Comparison of ENCODE assay signal across 25 cellular contexts in the genomic region with DNA sequence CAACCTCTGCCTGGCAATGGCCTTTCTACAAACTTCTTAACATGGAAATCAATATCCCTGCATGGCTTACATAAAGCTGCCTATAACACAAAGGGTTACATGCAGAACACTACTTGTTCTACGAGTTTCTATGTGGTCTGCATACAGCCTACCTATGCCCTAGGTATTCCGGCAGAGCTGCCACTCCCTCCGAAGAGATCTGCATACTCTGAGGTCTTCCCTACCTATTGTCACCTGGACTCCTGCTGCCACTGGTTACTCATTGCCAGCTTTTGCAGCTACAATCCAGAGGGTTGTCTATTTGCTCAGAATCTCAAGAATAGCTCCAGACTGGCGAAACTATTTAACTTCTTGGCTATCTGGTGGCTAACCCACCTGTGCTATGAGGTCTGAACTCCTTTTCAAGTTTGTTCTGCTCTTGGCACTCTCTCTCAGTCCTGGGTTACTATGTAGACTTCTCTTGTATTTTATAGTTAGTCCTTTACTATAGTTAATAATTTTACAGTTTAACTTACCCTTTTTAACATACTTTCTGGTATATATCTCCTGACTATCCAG.
DNase-seq lines count a peak whose midpoint lies in the region; ATAC-seq, FAIRE-seq and TF ChIP-seq lines count a peak whose summit lies in the region.
"Had no signal": no experiment of that assay in that cellular context is flagged by ENCODE, and none has a peak within 500 bp of the region (broad histone marks: within the 10 kb centered on the region; RNA-seq: fewer than 3 reads in every experiment).

No MANE protein-coding gene starts in this region.

- H3K36me3 ChIP-seq in colonic mucosa (no peaks in the 10 kb centered on the region), small intestine (ENCODE audit: control insufficient read depth in 2 of 2, insufficient read depth in 2 of 2, low read length in 2 of 2) (no peaks in the 10 kb centered on the region), prostate gland (no peaks in the 10 kb centered on the region)
- H3K36me3 ChIP-seq: ascending aorta, neural progenitor cell, sigmoid colon, stomach, tibial artery had no signal

- TF ChIP-seq POLR2A in prostate gland (IDR thresholded peaks at IDR 0.05) = no peak

- H3K27me3 ChIP-seq in colonic mucosa (no peaks in the 10 kb centered on the region), small intestine (ENCODE audit: control insufficient read depth in 2 of 2, insufficient read depth in 2 of 2, low read length in 2 of 2) (no peaks in the 10 kb centered on the region), prostate gland (replicated peaks; ENCODE audit: insufficient read depth) (no peaks in the 10 kb centered on the region)
- H3K27me3 ChIP-seq: ascending aorta, neural progenitor cell, sigmoid colon, stomach, tibial artery had no signal

- TF ChIP-seq CTCF in colonic mucosa (IDR thresholded peaks at IDR 0.05) = no peak
- TF ChIP-seq CTCF in prostate gland (IDR thresholded peaks at IDR 0.05) = no peak

- ATAC-seq in left colon (peak; percentile 99), sciatic nerve (no peak)
- ATAC-seq: activated CD8-positive, alpha-beta memory T cell treated with anti-CD3 and anti-CD28 coated beads, Interleukin-2, amount 10 ng/mL, durations not matched to agents 7 days and 5 days; activated T-helper 17 cell treated with anti-CD3 and anti-CD28 coated beads, Interleukin-2, amount 50 U/mL, for 72 hours had no signal

- DNase-seq in HT-29 (ENCODE audit: low spot score) = peak; percentile 38
- DNase-seq in colonic mucosa = peak; percentile 59
- DNase-seq in left colon = peak; percentile 58 to 72
- peak; percentile 1 for DNase-seq in small intestine
- no peak for DNase-seq in sciatic nerve (ENCODE audit: low spot score)
- DNase-seq in prostate gland (ENCODE audit: low spot score) = no peak
- no peak for DNase-seq in activated effector memory CD4-positive, alpha-beta T cell treated with Interleukin-2 at 50 U/mL for 16 hours
- no peak for DNase-seq in GF-D8 (lab: John Stamatoyannopoulos, UW)
- DNase-seq: activated CD4-positive, alpha-beta T cell treated with anti-CD3 and anti-CD28 coated beads, Interleukin-2, amount 50 U/mL, for 1 hour; activated CD8-positive, alpha-beta memory T cell treated with anti-CD3 and anti-CD28 coated beads, Interleukin-2, amount 10 ng/mL, durations not matched to agents 7 days and 5 days; central memory CD4-positive, alpha-beta T cell; dermis blood vessel endothelial cell; DMS 273 treated with DMSO at 0.1 percent for 48 hours; head of caudate nucleus; Karpas-422; Right ventricle myocardium superior; sigmoid colon; stomach; T-helper 9 cell; tibial artery had no signal

- H3K4me3 ChIP-seq in colonic mucosa (no peak overlapping the region), small intestine (ENCODE audit: low read depth in 1 of 2, low read length in 2 of 2) (no peak overlapping the region), prostate gland (no peak overlapping the region)
- H3K4me3 ChIP-seq: ascending aorta, neural progenitor cell, sigmoid colon, stomach, tibial artery had no signal

- no peak for FAIRE-seq in small intestine (lab: Jason Lieb, UNC)
- FAIRE-seq: GM18507, H54 had no signal

- H3K9me3 ChIP-seq in colonic mucosa = no peaks in the 10 kb centered on the region
- H3K9me3 ChIP-seq in small intestine (ENCODE audit: control insufficient read depth, low read depth) = no peaks in the 10 kb centered on the region
- no peaks in the 10 kb centered on the region for H3K9me3 ChIP-seq in prostate gland
- H3K9me3 ChIP-seq: ascending aorta, sigmoid colon, stomach, tibial artery had no signal

- 9 to 45% (median 32%) methylated on average over 4 of the region's 4 CpGs for WGBS in small intestine, 3 donors
- WGBS in prostate gland = 37% methylated on average over 4 of the region's 4 CpGs

- intact Hi-C loops in colonic mucosa (cut with DNase I) = loop anchor here (5.0 kb wide), 1 partner anchor 264 kb away; no protein-coding TSS in a partner anchor
- intact Hi-C loops in left colon (cut with DNase I, micrococcal nuclease) = no loop called here
- intact Hi-C loops in sciatic nerve (cut with DNase I) = no loop called here
- intact Hi-C loops in prostate gland (cut with DNase I) = no loop called here

- H3K9ac ChIP-seq in colonic mucosa (ENCODE audit: low read depth in 2 of 2, low read length in 2 of 2) = no peak overlapping the region
- H3K9ac ChIP-seq: neural progenitor cell had no signal

- no peaks in the 10 kb centered on the region for H3K4me1 ChIP-seq in colonic mucosa
- H3K4me1 ChIP-seq in small intestine (ENCODE audit: control insufficient read depth in 2 of 2, insufficient read depth in 1 of 2, low read depth in 1 of 2, low read length in 1 of 2) = no peaks in the 10 kb centered on the region
- no peaks in the 10 kb centered on the region for H3K4me1 ChIP-seq in prostate gland (replicated peaks)
- H3K4me1 ChIP-seq: ascending aorta, neural progenitor cell, sigmoid colon, stomach, tibial artery had no signal

- no peak overlapping the region for H3K27ac ChIP-seq in colonic mucosa
- H3K27ac ChIP-seq in small intestine (ENCODE audit: low read depth in 1 of 2, low read length in 1 of 2) = no peak overlapping the region
- H3K27ac ChIP-seq in prostate gland = no peak overlapping the region
- H3K27ac ChIP-seq: ascending aorta, neural progenitor cell, sigmoid colon, stomach, tibial artery had no signal

Comparison
In these comparisons a context has a peak if more than half of its experiments do, and no peak if none do; other contexts are left out.
1. DNase-seq: peak in HT-29 (single experiment), colonic mucosa (single experiment), left colon (2 of 2) and small intestine (single experiment); none in sciatic nerve (single experiment), prostate gland (single experiment), activated effector memory CD4-positive, alpha-beta T cell treated with Interleukin-2 at 50 U/mL for 16 hours (single experiment) and GF-D8 (single experiment).